In genomic region chr14:61671086-61671485, GRCh38 we compare ENCODE assay signal across 8 cellular contexts. TPM values are rescaled to one million over a fixed set of nuclear protein-coding genes. Genes with fewer than 3 reads are reported as not detected.
A peak's percentile ranks its signal among the peaks of the same experiment; 100 is the strongest.
DNase-seq lines count a peak whose midpoint lies in the region; ATAC-seq and TF ChIP-seq lines count a peak whose summit lies in the region.

No MANE protein-coding gene starts in this region.

- no peaks in the 10 kb centered on the region for H3K9me3 Mint-ChIP-seq in activated T-helper 2 cell treated with anti-CD3 and anti-CD28 coated beads, Interferon-gamma antibody, Interleukin-2, Interleukin-4, amounts not matched to agents 10 μg/mL and 5 μg/mL and 100 μg/mL, durations not matched to agents 14 hours and 24 hours and 36 hours

- H3K27me3 Mint-ChIP-seq in activated T-helper 2 cell treated with anti-CD3 and anti-CD28 coated beads, Interferon-gamma antibody, Interleukin-2, Interleukin-4, amounts not matched to agents 10 μg/mL and 5 μg/mL and 100 μg/mL, durations not matched to agents 14 hours and 24 hours and 36 hours (ENCODE audit: low read depth): no peaks in the 10 kb centered on the region

- H4K20me1 ChIP-seq in MM.1S (ENCODE audit: insufficient read depth, low read length): no peaks in the 10 kb centered on the region

- intact Hi-C loops in activated T-helper 2 cell treated with anti-CD3 and anti-CD28 coated beads, Interferon-gamma antibody, Interleukin-2, Interleukin-4, amounts not matched to agents 10 μg/mL and 5 μg/mL and 100 μg/mL, durations not matched to agents 14 hours and 24 hours and 36 hours (cut with micrococcal nuclease): loop anchor here (1.0 kb wide), 1 partner anchor 9 kb away; no protein-coding TSS in a partner anchor

- H3K9ac ChIP-seq in MM.1S (ENCODE audit: low read length): no peak overlapping the region
- H3K9ac ChIP-seq in mesenchymal stem cell (ENCODE audit: low read length): no peak overlapping the region

- H3K14ac ChIP-seq in mesenchymal stem cell (ENCODE audit: low read length in 2 of 2): no peak overlapping the region

- H3K27me3 ChIP-seq in MM.1S (replicated peaks; ENCODE audit: insufficient read depth, low read length) (no peaks in the 10 kb centered on the region), mesenchymal stem cell (ENCODE audit: control insufficient read depth in 1 of 2, insufficient read depth in 1 of 2, low read length in 2 of 2) (no peaks in the 10 kb centered on the region)

- H3K18ac ChIP-seq in mesenchymal stem cell (ENCODE audit: low read depth in 1 of 2, low read length in 2 of 2): no peak overlapping the region

- no peak overlapping the region for H3K4ac ChIP-seq in mesenchymal stem cell (ENCODE audit: low read depth in 1 of 2, low read length in 2 of 2)

- H3K4me3 Mint-ChIP-seq in activated T-helper 2 cell treated with anti-CD3 and anti-CD28 coated beads, Interferon-gamma antibody, Interleukin-2, Interleukin-4, amounts not matched to agents 10 μg/mL and 5 μg/mL and 100 μg/mL, durations not matched to agents 14 hours and 24 hours and 36 hours (ENCODE audit: low read depth): no peak overlapping the region

- no peak overlapping the region for H4K8ac ChIP-seq in mesenchymal stem cell (ENCODE audit: low read length)

- H3K27ac ChIP-seq in MM.1S (ENCODE audit: low read length): no peak overlapping the region
- no peak overlapping the region for H3K27ac ChIP-seq in mesenchymal stem cell (ENCODE audit: low read length, poor library complexity, severe bottlenecking)

- H3K4me1 ChIP-seq in MM.1S (ENCODE audit: low read length) (no peaks in the 10 kb centered on the region), mesenchymal stem cell (ENCODE audit: control insufficient read depth, insufficient read depth, low read depth, low read length) (peaks cover 8% of the 10 kb centered on the region)

- no peak overlapping the region for H2BK12ac ChIP-seq in mesenchymal stem cell (ENCODE audit: low read length in 2 of 2)

- no peaks in the 10 kb centered on the region for H3K9me2 ChIP-seq in MM.1S (replicated peaks; ENCODE audit: insufficient read depth, low read length)

- H3K27ac Mint-ChIP-seq in activated T-helper 2 cell treated with anti-CD3 and anti-CD28 coated beads, Interferon-gamma antibody, Interleukin-2, Interleukin-4, amounts not matched to agents 10 μg/mL and 5 μg/mL and 100 μg/mL, durations not matched to agents 14 hours and 24 hours and 36 hours: no peak overlapping the region

- WGBS in mesenchymal stem cell: 87% methylated on average over 3 of the region's 3 CpGs

- no peak overlapping the region for H2BK5ac ChIP-seq in mesenchymal stem cell (ENCODE audit: low read depth, low read length, poor library complexity, severe bottlenecking)

- H3K4me2 ChIP-seq in MM.1S (ENCODE audit: low read depth, low read length) (peak overlapping the region; percentile 60), mesenchymal stem cell (ENCODE audit: low read length, poor library complexity, severe bottlenecking) (no peak overlapping the region)

- peaks cover 13% of the 10 kb centered on the region for H3K4me1 Mint-ChIP-seq in activated T-helper 2 cell treated with anti-CD3 and anti-CD28 coated beads, Interferon-gamma antibody, Interleukin-2, Interleukin-4, amounts not matched to agents 10 μg/mL and 5 μg/mL and 100 μg/mL, durations not matched to agents 14 hours and 24 hours and 36 hours (ENCODE audit: low read depth)

- H2AFZ ChIP-seq in MM.1S (ENCODE audit: low read length): 0 out of 2 replicates have a peak overlapping the region, but pooled peaks have one; percentile 15
- no peak overlapping the region for H2AFZ ChIP-seq in mesenchymal stem cell (ENCODE audit: low read depth, low read length)

- H3K23ac ChIP-seq in mesenchymal stem cell (ENCODE audit: low read length in 2 of 2): no peak overlapping the region

- H3F3A ChIP-seq in MM.1S (ENCODE audit: insufficient read depth, low read length): no peaks in the 10 kb centered on the region

- H3K36me3 ChIP-seq in MM.1S (replicated peaks; ENCODE audit: insufficient read depth, low read length) (no peaks in the 10 kb centered on the region), mesenchymal stem cell (ENCODE audit: control insufficient read depth in 1 of 2, insufficient read depth in 2 of 2, low read depth in 1 of 2, low read length in 2 of 2) (no peaks in the 10 kb centered on the region)

- DNase-seq in MM.1S (peak; percentile 40), mesenchymal stem cell (no peak), NCI-H2081 treated with DMSO at 0.1 percent for 48 hours (lab: John Stamatoyannopoulos, UW) (no peak), middle frontal gyrus (ENCODE audit: extremely low spot score, low spot score) (no peak), NCI-H1694 treated with DMSO at 0.1 percent for 48 hours (lab: John Stamatoyannopoulos, UW) (no peak)
- no peak for DNase-seq in activated T-helper 2 cell treated with anti-CD3 and anti-CD28 coated beads, Interferon-gamma antibody, Interleukin-2, Interleukin-4, amounts not matched to agents 10 μg/mL and 5 μg/mL and 100 μg/mL, durations not matched to agents 14 hours and 24 hours and 36 hours (ENCODE audit: low spot score)

- H2BK120ac ChIP-seq in mesenchymal stem cell (ENCODE audit: low read depth, low read length): no peak overlapping the region

- no peaks in the 10 kb centered on the region for H3K36me3 Mint-ChIP-seq in activated T-helper 2 cell treated with anti-CD3 and anti-CD28 coated beads, Interferon-gamma antibody, Interleukin-2, Interleukin-4, amounts not matched to agents 10 μg/mL and 5 μg/mL and 100 μg/mL, durations not matched to agents 14 hours and 24 hours and 36 hours (ENCODE audit: low read depth)

- H3K79me2 ChIP-seq in MM.1S (ENCODE audit: low read length): no peaks in the 10 kb centered on the region

- H3K4me3 ChIP-seq in MM.1S (ENCODE audit: low read length) (peak overlapping the region; percentile 22; the same call in 1 of the 2 replicates), mesenchymal stem cell (ENCODE audit: insufficient read depth in 1 of 2, low read depth in 1 of 2, low read length in 2 of 2) (no peak overlapping the region)

- peaks cover 2% of the 10 kb centered on the region for H3K79me1 ChIP-seq in mesenchymal stem cell (replicated peaks; ENCODE audit: low read length, poor library complexity, severe bottlenecking)

- no peak overlapping the region for H2BK15ac ChIP-seq in mesenchymal stem cell (ENCODE audit: low read depth, poor library complexity, severe bottlenecking)

- peak overlapping the region; percentile 38 for H2AK5ac ChIP-seq in mesenchymal stem cell (ENCODE audit: low read length, severe bottlenecking)

- ATAC-seq in GM18511 (IDR thresholded peaks at IDR 0.05; ENCODE audit: unreplicated experiment) (peak; percentile 80), GM21825 (IDR thresholded peaks at IDR 0.05; ENCODE audit: unreplicated experiment) (peak; percentile 84)

- no peak overlapping the region for H4K91ac ChIP-seq in mesenchymal stem cell (ENCODE audit: low read length)

- H3K9me3 ChIP-seq in MM.1S (replicated peaks; ENCODE audit: insufficient read depth, low read length) (no peaks in the 10 kb centered on the region), mesenchymal stem cell (ENCODE audit: control insufficient read depth, low read length) (no peaks in the 10 kb centered on the region)

- TF ChIP-seq CTCF in MM.1S (IDR thresholded peaks at IDR 0.05; ENCODE audit: low read length): no peak

RNA-seq across cellular contexts. Expression of gene HIF1A, which starts 24.2 kb away (rescaled TPM):
- polyA plus RNA-seq in mesenchymal stem cell (2013, experiment 1 of 2): 346 TPM
- 339 TPM for polyA plus RNA-seq in mesenchymal stem cell (2013, experiment 2 of 2)
- 131 and 138 TPM in 2 replicates for total RNA-seq in activated T-helper 2 cell treated with anti-CD3 and anti-CD28 coated beads, Interferon-gamma antibody, Interleukin-2, Interleukin-4, amounts not matched to agents 10 μg/mL and 5 μg/mL and 100 μg/mL, durations not matched to agents 14 hours and 24 hours and 36 hours
